21 cellular contexts compared by ENCODE assay signal in genomic region chr10:133364645-133365431, GRCh38. TPM values are rescaled to one million over a fixed set of nuclear protein-coding genes. Genes with fewer than 3 reads are reported as not detected.
A peak's percentile ranks its signal among the peaks of the same experiment; 100 is the strongest.
DNase-seq lines count a peak whose midpoint lies in the region; ATAC-seq, FAIRE-seq and TF ChIP-seq lines count a peak whose summit lies in the region.
"Had no signal": no experiment of that assay in that cellular context is flagged by ENCODE, and none has a peak within 500 bp of the region (broad histone marks: within the 10 kb centered on the region; RNA-seq: fewer than 3 reads in every experiment).

No MANE protein-coding gene starts in this region.

- TF ChIP-seq CTCF in 22Rv1 (IDR thresholded peaks at IDR 0.05) (no peak), Peyer's patch (IDR thresholded peaks at IDR 0.05) (no peak), keratinocyte (optimal IDR thresholded peaks at IDR 0.05 in 1 of 3, IDR thresholded peaks at IDR 0.05 in 1 of 3, conservative IDR thresholded peaks at IDR 0.05 in 1 of 3; ENCODE audit: extremely low read depth in 1 of 3, insufficient read depth in 2 of 3, low read length in 3 of 3) (no peak), GM10248 (IDR thresholded peaks at IDR 0.05; ENCODE audit: control extremely low read depth, extremely low read depth, low read depth, missing control alignments) (no peak)

- 0 out of 2 replicates have a peak overlapping the region, but pooled peaks have one; percentile 5 for H3K27ac ChIP-seq in 22Rv1
- peak overlapping the region in 3 of 4 donors; percentile 28 to 73 (median 53) for H3K27ac ChIP-seq in Peyer's patch
- H3K27ac ChIP-seq in keratinocyte (ENCODE audit: control insufficient read depth, insufficient read depth, low read length) = no peak overlapping the region
- H3K27ac ChIP-seq: neural progenitor cell, testis had no signal

- ATAC-seq in HG02588 (IDR thresholded peaks at IDR 0.05; ENCODE audit: unreplicated experiment) = no peak
- ATAC-seq in HG03045 (IDR thresholded peaks at IDR 0.05; ENCODE audit: unreplicated experiment) = no peak

- no peaks in the 10 kb centered on the region for H3K79me2 ChIP-seq in keratinocyte (ENCODE audit: control insufficient read depth, insufficient read depth, low read length)

- H2AFZ ChIP-seq in keratinocyte (ENCODE audit: control insufficient read depth, low read length) = no peak overlapping the region
- H2AFZ ChIP-seq: neural progenitor cell had no signal

- H3K4me1 ChIP-seq in Peyer's patch (peaks cover 0 to 36% (median 0%) of the 10 kb centered on the region in 4 donors), keratinocyte (ENCODE audit: control insufficient read depth, extremely low read depth, insufficient read depth, low read length) (peaks cover 5% of the 10 kb centered on the region)
- H3K4me1 ChIP-seq: neural progenitor cell, testis had no signal

- dilution Hi-C loops in keratinocyte (cut with MboI; ENCODE audit: extremely low pct_ligation_motif_present, low sequenced_read_pairs) = no loop called here

- H3K4me2 ChIP-seq in keratinocyte (ENCODE audit: control insufficient read depth, extremely low read depth, insufficient read depth, low read depth, low read length) = peak overlapping the region; percentile 22
- H3K4me2 ChIP-seq: neural progenitor cell had no signal

- no peak for FAIRE-seq in keratinocyte (lab: Jason Lieb, UNC)
- FAIRE-seq: H54, TTC549 had no signal

- peak; percentile 32 for DNase-seq in NCI-H1092 (lab: John Stamatoyannopoulos, UW)
- DNase-seq in Peyer's patch = peak in 1 of 3 donors; percentile 74
- no peak for DNase-seq in keratinocyte (ENCODE audit: low read depth, low spot score)
- DNase-seq in GM10248 (ENCODE audit: extremely low spot score) = no peak
- DNase-seq in AG08395 (ENCODE audit: low spot score) = no peak
- DNase-seq: ACHN; activated CD4-positive, alpha-beta T cell treated with anti-CD3 and anti-CD28 coated beads for 4 hours; CD4-positive, CD25-positive, alpha-beta regulatory T cell; erythroblast; left cardiac atrium; midbrain; NCI-H146; NCI-H524; testis had no signal

- H3K9ac ChIP-seq in keratinocyte (ENCODE audit: control insufficient read depth, extremely low read depth, insufficient read depth, low read length) = no peak overlapping the region
- H3K9ac ChIP-seq: neural progenitor cell had no signal

- no peak for TF ChIP-seq POLR2A in Peyer's patch (IDR thresholded peaks at IDR 0.05)

- H4K20me1 ChIP-seq in keratinocyte (ENCODE audit: control insufficient read depth, extremely low read depth, insufficient read depth, low read length) = no peaks in the 10 kb centered on the region

- H3K27me3 ChIP-seq in Peyer's patch (no peaks in the 10 kb centered on the region), keratinocyte (ENCODE audit: control insufficient read depth, extremely low read depth, insufficient read depth, low read length) (no peaks in the 10 kb centered on the region)
- H3K27me3 ChIP-seq: neural progenitor cell, testis had no signal

- H3K36me3 ChIP-seq in Peyer's patch = peaks cover 0 to 74% (median 0%) of the 10 kb centered on the region in 3 donors
- H3K36me3 ChIP-seq in keratinocyte (ENCODE audit: control insufficient read depth in 2 of 2, extremely low read depth in 1 of 2, insufficient read depth in 2 of 2, low read length in 2 of 2) = peaks cover 22 to 31% of the 10 kb centered on the region in 2 experiments
- H3K36me3 ChIP-seq: neural progenitor cell had no signal

- no peaks in the 10 kb centered on the region for H3K9me1 ChIP-seq in keratinocyte (ENCODE audit: control insufficient read depth, extremely low read depth, insufficient read depth, low read length)

- H3K9me3 ChIP-seq in Peyer's patch (no peaks in the 10 kb centered on the region), keratinocyte (ENCODE audit: control insufficient read depth, low read depth, low read length) (no peaks in the 10 kb centered on the region)
- H3K9me3 ChIP-seq: testis had no signal

- POLR2A ChIA-PET in GM10248 (lab: Yijun Ruan, JAX) = no interaction called here

- CTCF ChIA-PET in GM10248 (lab: Yijun Ruan, JAX) = no interaction called here

- H3K4me3 ChIP-seq in Peyer's patch (no peak overlapping the region), keratinocyte (ENCODE audit: control insufficient read depth in 2 of 3, extremely low read depth in 1 of 3, insufficient read depth in 2 of 3, low read depth in 1 of 3, low read length in 3 of 3) (no peak overlapping the region)
- H3K4me3 ChIP-seq: neural progenitor cell, testis had no signal

RNA-seq across cellular contexts. Expression of gene FUOM, which starts 7.0 kb away (rescaled TPM):
- total RNA-seq in Peyer's patch = 100 to 1,000 TPM in 3 of 4 donors, 10 to 100 TPM in 1; 88.3 to 214 (median 163) TPM
- polyA plus RNA-seq in keratinocyte = 11.3 to 15.5 TPM (median 14.2 TPM) in 3 replicates
- 2.5 TPM for polyA plus RNA-seq in keratinocyte (2011; ENCODE audit: low read depth)
- polyA plus RNA-seq in keratinocyte (2011; cell fraction: cytosol; rRNA removed) = 7.3 and 21.6 TPM in 2 replicates
- 4.5 and 7.6 TPM in 2 replicates for polyA plus RNA-seq in keratinocyte (2011; cell fraction: nucleus; rRNA removed)
- polyA plus RNA-seq in keratinocyte (2012; ENCODE audit: low replicate concordance) = 2.7 and 18.2 TPM in 2 replicates
- 2.5 to 4.7 TPM (median 3.3 TPM) in 3 replicates for polyA minus RNA-seq in keratinocyte
- polyA minus RNA-seq in keratinocyte (2011; cell fraction: cytosol; rRNA and poly(A)+ RNA removed) = 9.4 TPM
- polyA minus RNA-seq in keratinocyte (2011; cell fraction: nucleus; rRNA and poly(A)+ RNA removed) = 2.4 and 3.9 TPM in 2 replicates

RNA-seq across cellular contexts. Expression of gene ECHS1, which starts 8.3 kb away (rescaled TPM):
- 100 to 1,000 TPM in 3 of 4 donors, 10 to 100 TPM in 1; 87.5 to 211 (median 172) TPM for total RNA-seq in Peyer's patch
- polyA plus RNA-seq in keratinocyte = 18.1 to 73.9 TPM (median 27.1 TPM) in 3 replicates
- 14.8 TPM for polyA plus RNA-seq in keratinocyte (2011; ENCODE audit: low read depth)
- 44.0 and 61.2 TPM in 2 replicates for polyA plus RNA-seq in keratinocyte (2011; cell fraction: cytosol; rRNA removed)
- 29.7 and 31.8 TPM in 2 replicates for polyA plus RNA-seq in keratinocyte (2011; cell fraction: nucleus; rRNA removed)
- 51.7 and 67.9 TPM in 2 replicates for polyA plus RNA-seq in keratinocyte (2012; ENCODE audit: low replicate concordance)
- 18.8 to 37.9 TPM (median 19.9 TPM) in 3 replicates for polyA minus RNA-seq in keratinocyte
- polyA minus RNA-seq in keratinocyte (2011; cell fraction: cytosol; rRNA and poly(A)+ RNA removed) = 24.2 TPM
- 4.7 and 10.5 TPM in 2 replicates for polyA minus RNA-seq in keratinocyte (2011; cell fraction: nucleus; rRNA and poly(A)+ RNA removed)

RNA-seq across cellular contexts. Expression of gene PAOX, which starts 14.2 kb away (rescaled TPM):
- total RNA-seq in Peyer's patch = 10 to 100 TPM; 19.8 to 53.7 (median 36.9) TPM
- 2.5 to 2.8 TPM (median 2.6 TPM) in 3 replicates for polyA plus RNA-seq in keratinocyte
- polyA plus RNA-seq in keratinocyte (2011; ENCODE audit: low read depth) = 1.3 TPM
- 1.4 and 2.8 TPM in 2 replicates for polyA plus RNA-seq in keratinocyte (2011; cell fraction: cytosol; rRNA removed)
- polyA plus RNA-seq in keratinocyte (2011; cell fraction: nucleus; rRNA removed) = 4.4 and 4.8 TPM in 2 replicates
- polyA plus RNA-seq in keratinocyte (2012; ENCODE audit: low replicate concordance) = 2.3 and 3.2 TPM in 2 replicates
- polyA minus RNA-seq in keratinocyte = 1.7 to 2.8 TPM (median 2.8 TPM) in 3 replicates
- polyA minus RNA-seq in keratinocyte (2011; cell fraction: cytosol; rRNA and poly(A)+ RNA removed) = 3.1 TPM
- polyA minus RNA-seq in keratinocyte (2011; cell fraction: nucleus; rRNA and poly(A)+ RNA removed) = 1.7 and 2.0 TPM in 2 replicates

RNA-seq across cellular contexts. Expression of gene PRAP1, which starts 17.7 kb away (rescaled TPM):
- total RNA-seq in Peyer's patch = 1,000 to 10,000 TPM in 3 of 4 donors, 10 to 100 TPM in 1; 52.8 to 2,204 (median 1,384) TPM
- not detected in 3 replicates for polyA plus RNA-seq in keratinocyte
- not detected for polyA plus RNA-seq in keratinocyte (2011; ENCODE audit: low read depth)
- polyA plus RNA-seq in keratinocyte (2011; cell fraction: cytosol; rRNA removed) = not detected in 2 replicates
- polyA plus RNA-seq in keratinocyte (2011; cell fraction: nucleus; rRNA removed) = not detected in 2 replicates
- polyA plus RNA-seq in keratinocyte (2012; ENCODE audit: low replicate concordance) = not detected in 2 replicates
- polyA minus RNA-seq in keratinocyte = not detected in 3 replicates
- not detected for polyA minus RNA-seq in keratinocyte (2011; cell fraction: cytosol; rRNA and poly(A)+ RNA removed)
- not detected in 2 replicates for polyA minus RNA-seq in keratinocyte (2011; cell fraction: nucleus; rRNA and poly(A)+ RNA removed)
- total RNA-seq: activated T-helper 2 cell treated with anti-CD3 and anti-CD28 coated beads, Interferon-gamma antibody, Interleukin-2, Interleukin-4, amounts not matched to agents 10 μg/mL and 5 μg/mL and 100 μg/mL, durations not matched to agents 14 hours and 24 hours and 36 hours; CD4-positive, CD25-positive, alpha-beta regulatory T cell; left cardiac atrium had no signal
- polyA plus RNA-seq: CD4-positive, CD25-positive, alpha-beta regulatory T cell had no signal

RNA-seq across cellular contexts. Expression of gene CALY, which starts 28.1 kb away (rescaled TPM):
- total RNA-seq in Peyer's patch = 1 to 10 TPM in 2 of 4 donors, under 1 TPM in 1, not detected in 1; 0.88 to 1.6 (median 1.5) TPM
- polyA plus RNA-seq in keratinocyte = not detected in 3 replicates
- polyA plus RNA-seq in keratinocyte (2011; ENCODE audit: low read depth) = not detected
- polyA plus RNA-seq in keratinocyte (2011; cell fraction: cytosol; rRNA removed) = not detected in 2 replicates
- not detected in 2 replicates for polyA plus RNA-seq in keratinocyte (2011; cell fraction: nucleus; rRNA removed)
- not detected in 2 replicates for polyA plus RNA-seq in keratinocyte (2012; ENCODE audit: low replicate concordance)
- polyA minus RNA-seq in keratinocyte = not detected in 3 replicates
- polyA minus RNA-seq in keratinocyte (2011; cell fraction: cytosol; rRNA and poly(A)+ RNA removed) = not detected
- polyA minus RNA-seq in keratinocyte (2011; cell fraction: nucleus; rRNA and poly(A)+ RNA removed) = not detected in 2 replicates
- total RNA-seq: activated T-helper 2 cell treated with anti-CD3 and anti-CD28 coated beads, Interferon-gamma antibody, Interleukin-2, Interleukin-4, amounts not matched to agents 10 μg/mL and 5 μg/mL and 100 μg/mL, durations not matched to agents 14 hours and 24 hours and 36 hours; left cardiac atrium had no signal
